ENCODE assay signal across 1 cellular context in the genomic region with DNA sequence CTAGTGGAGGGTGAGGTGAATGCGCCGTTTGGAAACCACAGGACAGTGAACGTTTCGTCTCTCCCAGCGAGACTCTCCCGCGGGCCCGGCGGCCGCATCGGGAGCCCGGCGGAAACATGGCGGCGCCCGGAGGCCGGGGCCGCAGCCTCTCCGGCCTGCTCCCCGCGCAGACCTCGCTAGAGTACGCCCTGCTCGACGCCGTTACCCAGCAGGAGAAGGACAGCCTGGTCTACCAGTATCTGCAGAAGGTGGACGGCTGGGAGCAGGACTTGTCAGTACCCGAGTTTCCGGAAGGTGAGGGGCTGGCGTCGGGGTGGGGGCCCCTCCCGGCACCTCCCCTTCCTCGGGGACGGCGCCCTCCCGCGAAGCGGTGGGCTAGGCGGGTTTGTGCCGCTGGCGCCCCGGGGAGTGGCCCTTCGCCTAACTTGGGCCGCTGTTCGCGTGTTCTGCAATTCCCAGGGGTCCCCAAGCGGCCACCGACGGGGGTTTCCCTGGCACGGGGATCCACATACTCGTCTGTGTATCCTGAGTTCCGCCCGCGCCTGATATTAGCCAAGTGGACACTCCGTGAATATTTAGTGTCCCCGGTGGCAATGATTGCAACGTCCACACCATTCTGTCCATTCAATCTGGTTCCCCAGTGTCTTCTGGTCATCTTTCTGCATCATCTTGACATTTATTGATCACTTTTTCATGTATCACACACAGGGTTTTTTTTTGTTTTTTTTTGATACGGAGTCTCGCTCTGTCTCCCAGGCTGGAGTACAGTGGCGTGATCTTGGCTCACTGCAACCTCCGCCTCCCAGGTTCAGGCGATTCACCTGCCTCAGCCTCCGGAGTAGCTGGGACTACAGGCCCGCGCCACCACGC.
TF ChIP-seq lines count a peak whose summit lies in the region.

No MANE protein-coding gene starts in this region.

TF ChIP-seq in HepG2, 621 proteins besides CTCF, POLR2A, EP300 and RAD21 (continued from another document and continues in another):
- TF ChIP-seq, protein P1, sequence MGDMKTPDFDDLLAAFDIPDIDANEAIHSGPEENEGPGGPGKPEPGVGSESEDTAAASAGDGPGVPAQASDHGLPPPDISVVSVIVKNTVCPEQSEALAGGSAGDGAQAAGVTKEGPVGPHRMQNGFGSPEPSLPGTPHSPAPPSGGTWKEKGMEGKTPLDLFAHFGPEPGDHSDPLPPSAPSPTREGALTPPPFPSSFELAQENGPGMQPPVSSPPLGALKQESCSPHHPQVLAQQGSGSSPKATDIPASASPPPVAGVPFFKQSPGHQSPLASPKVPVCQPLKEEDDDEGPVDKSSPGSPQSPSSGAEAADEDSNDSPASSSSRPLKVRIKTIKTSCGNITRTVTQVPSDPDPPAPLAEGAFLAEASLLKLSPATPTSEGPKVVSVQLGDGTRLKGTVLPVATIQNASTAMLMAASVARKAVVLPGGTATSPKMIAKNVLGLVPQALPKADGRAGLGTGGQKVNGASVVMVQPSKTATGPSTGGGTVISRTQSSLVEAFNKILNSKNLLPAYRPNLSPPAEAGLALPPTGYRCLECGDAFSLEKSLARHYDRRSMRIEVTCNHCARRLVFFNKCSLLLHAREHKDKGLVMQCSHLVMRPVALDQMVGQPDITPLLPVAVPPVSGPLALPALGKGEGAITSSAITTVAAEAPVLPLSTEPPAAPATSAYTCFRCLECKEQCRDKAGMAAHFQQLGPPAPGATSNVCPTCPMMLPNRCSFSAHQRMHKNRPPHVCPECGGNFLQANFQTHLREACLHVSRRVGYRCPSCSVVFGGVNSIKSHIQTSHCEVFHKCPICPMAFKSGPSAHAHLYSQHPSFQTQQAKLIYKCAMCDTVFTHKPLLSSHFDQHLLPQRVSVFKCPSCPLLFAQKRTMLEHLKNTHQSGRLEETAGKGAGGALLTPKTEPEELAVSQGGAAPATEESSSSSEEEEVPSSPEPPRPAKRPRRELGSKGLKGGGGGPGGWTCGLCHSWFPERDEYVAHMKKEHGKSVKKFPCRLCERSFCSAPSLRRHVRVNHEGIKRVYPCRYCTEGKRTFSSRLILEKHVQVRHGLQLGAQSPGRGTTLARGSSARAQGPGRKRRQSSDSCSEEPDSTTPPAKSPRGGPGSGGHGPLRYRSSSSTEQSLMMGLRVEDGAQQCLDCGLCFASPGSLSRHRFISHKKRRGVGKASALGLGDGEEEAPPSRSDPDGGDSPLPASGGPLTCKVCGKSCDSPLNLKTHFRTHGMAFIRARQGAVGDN (CRISPR knock-in tag; IDR thresholded peaks at IDR 0.05): peak; percentile 74
- TF ChIP-seq ZNF282 (IDR thresholded peaks at IDR 0.05; ENCODE audit: partially characterized antibody) (no peak), TBX2 (CRISPR knock-in tag; IDR thresholded peaks at IDR 0.05; ENCODE audit: borderline replicate concordance) (peak; percentile 54; the same call in 1 of the 2 replicates), CBX2 (IDR thresholded peaks at IDR 0.05; ENCODE audit: low read depth, low read length) (no peak), CBX2 (CRISPR knock-in tag; IDR thresholded peaks at IDR 0.05; ENCODE audit: low read depth) (no peak), ZNF749 (CRISPR knock-in tag; IDR thresholded peaks at IDR 0.05; ENCODE audit: borderline replicate concordance) (no peak), ZNF841 (CRISPR knock-in tag; IDR thresholded peaks at IDR 0.05; ENCODE audit: borderline replicate concordance) (0 out of 2 replicates have a peak, but pooled peaks have one; percentile 76), ATAD3A (CRISPR knock-in tag; IDR thresholded peaks at IDR 0.05) (no peak), ZNF121 (CRISPR knock-in tag; IDR thresholded peaks at IDR 0.05) (no peak; the same call in 1 of the 2 replicates), EHMT2 (IDR thresholded peaks at IDR 0.05; ENCODE audit: borderline replicate concordance, low read depth, low read length) (no peak), YEATS2 (CRISPR knock-in tag; IDR thresholded peaks at IDR 0.05; ENCODE audit: borderline replicate concordance) (no peak), ZNF598 (CRISPR knock-in tag; IDR thresholded peaks at IDR 0.05; ENCODE audit: borderline replicate concordance) (no peak), ZNF501 (CRISPR knock-in tag; IDR thresholded peaks at IDR 0.05) (peak; percentile 38; the same call in 1 of the 2 replicates), ZNF10 (CRISPR knock-in tag; IDR thresholded peaks at IDR 0.05; ENCODE audit: borderline replicate concordance, low read depth) (no peak), ZBTB7A (CRISPR knock-in tag; IDR thresholded peaks at IDR 0.05) (0 out of 2 replicates have a peak, but pooled peaks have one; percentile 50), JUND (CRISPR knock-in tag; IDR thresholded peaks at IDR 0.05) (no peak), MAFK (conservative IDR thresholded peaks at IDR 0.05 in 1 of 2, IDR thresholded peaks at IDR 0.05 in 1 of 2; ENCODE audit: low read length in 2 of 2) (no peak)
- TF ChIP-seq, protein P2, sequence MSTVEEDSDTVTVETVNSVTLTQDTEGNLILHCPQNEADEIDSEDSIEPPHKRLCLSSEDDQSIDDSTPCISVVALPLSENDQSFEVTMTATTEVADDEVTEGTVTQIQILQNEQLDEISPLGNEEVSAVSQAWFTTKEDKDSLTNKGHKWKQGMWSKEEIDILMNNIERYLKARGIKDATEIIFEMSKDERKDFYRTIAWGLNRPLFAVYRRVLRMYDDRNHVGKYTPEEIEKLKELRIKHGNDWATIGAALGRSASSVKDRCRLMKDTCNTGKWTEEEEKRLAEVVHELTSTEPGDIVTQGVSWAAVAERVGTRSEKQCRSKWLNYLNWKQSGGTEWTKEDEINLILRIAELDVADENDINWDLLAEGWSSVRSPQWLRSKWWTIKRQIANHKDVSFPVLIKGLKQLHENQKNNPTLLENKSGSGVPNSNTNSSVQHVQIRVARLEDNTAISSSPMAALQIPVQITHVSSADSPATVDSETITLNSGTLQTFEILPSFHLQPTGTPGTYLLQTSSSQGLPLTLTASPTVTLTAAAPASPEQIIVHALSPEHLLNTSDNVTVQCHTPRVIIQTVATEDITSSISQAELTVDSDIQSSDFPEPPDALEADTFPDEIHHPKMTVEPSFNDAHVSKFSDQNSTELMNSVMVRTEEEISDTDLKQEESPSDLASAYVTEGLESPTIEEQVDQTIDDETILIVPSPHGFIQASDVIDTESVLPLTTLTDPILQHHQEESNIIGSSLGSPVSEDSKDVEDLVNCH (CRISPR knock-in tag; IDR thresholded peaks at IDR 0.05): no peak
- TF ChIP-seq, protein P3, sequence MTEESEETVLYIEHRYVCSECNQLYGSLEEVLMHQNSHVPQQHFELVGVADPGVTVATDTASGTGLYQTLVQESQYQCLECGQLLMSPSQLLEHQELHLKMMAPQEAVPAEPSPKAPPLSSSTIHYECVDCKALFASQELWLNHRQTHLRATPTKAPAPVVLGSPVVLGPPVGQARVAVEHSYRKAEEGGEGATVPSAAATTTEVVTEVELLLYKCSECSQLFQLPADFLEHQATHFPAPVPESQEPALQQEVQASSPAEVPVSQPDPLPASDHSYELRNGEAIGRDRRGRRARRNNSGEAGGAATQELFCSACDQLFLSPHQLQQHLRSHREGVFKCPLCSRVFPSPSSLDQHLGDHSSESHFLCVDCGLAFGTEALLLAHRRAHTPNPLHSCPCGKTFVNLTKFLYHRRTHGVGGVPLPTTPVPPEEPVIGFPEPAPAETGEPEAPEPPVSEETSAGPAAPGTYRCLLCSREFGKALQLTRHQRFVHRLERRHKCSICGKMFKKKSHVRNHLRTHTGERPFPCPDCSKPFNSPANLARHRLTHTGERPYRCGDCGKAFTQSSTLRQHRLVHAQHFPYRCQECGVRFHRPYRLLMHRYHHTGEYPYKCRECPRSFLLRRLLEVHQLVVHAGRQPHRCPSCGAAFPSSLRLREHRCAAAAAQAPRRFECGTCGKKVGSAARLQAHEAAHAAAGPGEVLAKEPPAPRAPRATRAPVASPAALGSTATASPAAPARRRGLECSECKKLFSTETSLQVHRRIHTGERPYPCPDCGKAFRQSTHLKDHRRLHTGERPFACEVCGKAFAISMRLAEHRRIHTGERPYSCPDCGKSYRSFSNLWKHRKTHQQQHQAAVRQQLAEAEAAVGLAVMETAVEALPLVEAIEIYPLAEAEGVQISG (CRISPR knock-in tag; IDR thresholded peaks at IDR 0.05): peak; percentile 69
- TF ChIP-seq, protein P4, sequence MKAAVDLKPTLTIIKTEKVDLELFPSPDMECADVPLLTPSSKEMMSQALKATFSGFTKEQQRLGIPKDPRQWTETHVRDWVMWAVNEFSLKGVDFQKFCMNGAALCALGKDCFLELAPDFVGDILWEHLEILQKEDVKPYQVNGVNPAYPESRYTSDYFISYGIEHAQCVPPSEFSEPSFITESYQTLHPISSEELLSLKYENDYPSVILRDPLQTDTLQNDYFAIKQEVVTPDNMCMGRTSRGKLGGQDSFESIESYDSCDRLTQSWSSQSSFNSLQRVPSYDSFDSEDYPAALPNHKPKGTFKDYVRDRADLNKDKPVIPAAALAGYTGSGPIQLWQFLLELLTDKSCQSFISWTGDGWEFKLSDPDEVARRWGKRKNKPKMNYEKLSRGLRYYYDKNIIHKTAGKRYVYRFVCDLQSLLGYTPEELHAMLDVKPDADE (CRISPR knock-in tag; IDR thresholded peaks at IDR 0.05): no peak
- TF ChIP-seq, protein P5, sequence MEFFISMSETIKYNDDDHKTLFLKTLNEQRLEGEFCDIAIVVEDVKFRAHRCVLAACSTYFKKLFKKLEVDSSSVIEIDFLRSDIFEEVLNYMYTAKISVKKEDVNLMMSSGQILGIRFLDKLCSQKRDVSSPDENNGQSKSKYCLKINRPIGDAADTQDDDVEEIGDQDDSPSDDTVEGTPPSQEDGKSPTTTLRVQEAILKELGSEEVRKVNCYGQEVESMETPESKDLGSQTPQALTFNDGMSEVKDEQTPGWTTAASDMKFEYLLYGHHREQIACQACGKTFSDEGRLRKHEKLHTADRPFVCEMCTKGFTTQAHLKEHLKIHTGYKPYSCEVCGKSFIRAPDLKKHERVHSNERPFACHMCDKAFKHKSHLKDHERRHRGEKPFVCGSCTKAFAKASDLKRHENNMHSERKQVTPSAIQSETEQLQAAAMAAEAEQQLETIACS (CRISPR knock-in tag; IDR thresholded peaks at IDR 0.05): no peak
- TF ChIP-seq, protein P6, sequence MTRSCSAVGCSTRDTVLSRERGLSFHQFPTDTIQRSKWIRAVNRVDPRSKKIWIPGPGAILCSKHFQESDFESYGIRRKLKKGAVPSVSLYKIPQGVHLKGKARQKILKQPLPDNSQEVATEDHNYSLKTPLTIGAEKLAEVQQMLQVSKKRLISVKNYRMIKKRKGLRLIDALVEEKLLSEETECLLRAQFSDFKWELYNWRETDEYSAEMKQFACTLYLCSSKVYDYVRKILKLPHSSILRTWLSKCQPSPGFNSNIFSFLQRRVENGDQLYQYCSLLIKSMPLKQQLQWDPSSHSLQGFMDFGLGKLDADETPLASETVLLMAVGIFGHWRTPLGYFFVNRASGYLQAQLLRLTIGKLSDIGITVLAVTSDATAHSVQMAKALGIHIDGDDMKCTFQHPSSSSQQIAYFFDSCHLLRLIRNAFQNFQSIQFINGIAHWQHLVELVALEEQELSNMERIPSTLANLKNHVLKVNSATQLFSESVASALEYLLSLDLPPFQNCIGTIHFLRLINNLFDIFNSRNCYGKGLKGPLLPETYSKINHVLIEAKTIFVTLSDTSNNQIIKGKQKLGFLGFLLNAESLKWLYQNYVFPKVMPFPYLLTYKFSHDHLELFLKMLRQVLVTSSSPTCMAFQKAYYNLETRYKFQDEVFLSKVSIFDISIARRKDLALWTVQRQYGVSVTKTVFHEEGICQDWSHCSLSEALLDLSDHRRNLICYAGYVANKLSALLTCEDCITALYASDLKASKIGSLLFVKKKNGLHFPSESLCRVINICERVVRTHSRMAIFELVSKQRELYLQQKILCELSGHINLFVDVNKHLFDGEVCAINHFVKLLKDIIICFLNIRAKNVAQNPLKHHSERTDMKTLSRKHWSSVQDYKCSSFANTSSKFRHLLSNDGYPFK (CRISPR knock-in tag; IDR thresholded peaks at IDR 0.05; ENCODE audit: borderline replicate concordance): peak; percentile 54
- TF ChIP-seq, protein P7, sequence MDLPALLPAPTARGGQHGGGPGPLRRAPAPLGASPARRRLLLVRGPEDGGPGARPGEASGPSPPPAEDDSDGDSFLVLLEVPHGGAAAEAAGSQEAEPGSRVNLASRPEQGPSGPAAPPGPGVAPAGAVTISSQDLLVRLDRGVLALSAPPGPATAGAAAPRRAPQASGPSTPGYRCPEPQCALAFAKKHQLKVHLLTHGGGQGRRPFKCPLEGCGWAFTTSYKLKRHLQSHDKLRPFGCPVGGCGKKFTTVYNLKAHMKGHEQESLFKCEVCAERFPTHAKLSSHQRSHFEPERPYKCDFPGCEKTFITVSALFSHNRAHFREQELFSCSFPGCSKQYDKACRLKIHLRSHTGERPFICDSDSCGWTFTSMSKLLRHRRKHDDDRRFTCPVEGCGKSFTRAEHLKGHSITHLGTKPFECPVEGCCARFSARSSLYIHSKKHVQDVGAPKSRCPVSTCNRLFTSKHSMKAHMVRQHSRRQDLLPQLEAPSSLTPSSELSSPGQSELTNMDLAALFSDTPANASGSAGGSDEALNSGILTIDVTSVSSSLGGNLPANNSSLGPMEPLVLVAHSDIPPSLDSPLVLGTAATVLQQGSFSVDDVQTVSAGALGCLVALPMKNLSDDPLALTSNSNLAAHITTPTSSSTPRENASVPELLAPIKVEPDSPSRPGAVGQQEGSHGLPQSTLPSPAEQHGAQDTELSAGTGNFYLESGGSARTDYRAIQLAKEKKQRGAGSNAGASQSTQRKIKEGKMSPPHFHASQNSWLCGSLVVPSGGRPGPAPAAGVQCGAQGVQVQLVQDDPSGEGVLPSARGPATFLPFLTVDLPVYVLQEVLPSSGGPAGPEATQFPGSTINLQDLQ (CRISPR knock-in tag; IDR thresholded peaks at IDR 0.05): no peak
- TF ChIP-seq, protein P8, sequence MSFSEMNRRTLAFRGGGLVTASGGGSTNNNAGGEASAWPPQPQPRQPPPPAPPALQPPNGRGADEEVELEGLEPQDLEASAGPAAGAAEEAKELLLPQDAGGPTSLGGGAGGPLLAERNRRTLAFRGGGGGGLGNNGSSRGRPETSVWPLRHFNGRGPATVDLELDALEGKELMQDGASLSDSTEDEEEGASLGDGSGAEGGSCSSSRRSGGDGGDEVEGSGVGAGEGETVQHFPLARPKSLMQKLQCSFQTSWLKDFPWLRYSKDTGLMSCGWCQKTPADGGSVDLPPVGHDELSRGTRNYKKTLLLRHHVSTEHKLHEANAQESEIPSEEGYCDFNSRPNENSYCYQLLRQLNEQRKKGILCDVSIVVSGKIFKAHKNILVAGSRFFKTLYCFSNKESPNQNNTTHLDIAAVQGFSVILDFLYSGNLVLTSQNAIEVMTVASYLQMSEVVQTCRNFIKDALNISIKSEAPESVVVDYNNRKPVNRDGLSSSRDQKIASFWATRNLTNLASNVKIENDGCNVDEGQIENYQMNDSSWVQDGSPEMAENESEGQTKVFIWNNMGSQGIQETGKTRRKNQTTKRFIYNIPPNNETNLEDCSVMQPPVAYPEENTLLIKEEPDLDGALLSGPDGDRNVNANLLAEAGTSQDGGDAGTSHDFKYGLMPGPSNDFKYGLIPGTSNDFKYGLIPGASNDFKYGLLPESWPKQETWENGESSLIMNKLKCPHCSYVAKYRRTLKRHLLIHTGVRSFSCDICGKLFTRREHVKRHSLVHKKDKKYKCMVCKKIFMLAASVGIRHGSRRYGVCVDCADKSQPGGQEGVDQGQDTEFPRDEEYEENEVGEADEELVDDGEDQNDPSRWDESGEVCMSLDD (CRISPR knock-in tag; IDR thresholded peaks at IDR 0.05; ENCODE audit: borderline replicate concordance): no peak
- TF ChIP-seq, protein P9, sequence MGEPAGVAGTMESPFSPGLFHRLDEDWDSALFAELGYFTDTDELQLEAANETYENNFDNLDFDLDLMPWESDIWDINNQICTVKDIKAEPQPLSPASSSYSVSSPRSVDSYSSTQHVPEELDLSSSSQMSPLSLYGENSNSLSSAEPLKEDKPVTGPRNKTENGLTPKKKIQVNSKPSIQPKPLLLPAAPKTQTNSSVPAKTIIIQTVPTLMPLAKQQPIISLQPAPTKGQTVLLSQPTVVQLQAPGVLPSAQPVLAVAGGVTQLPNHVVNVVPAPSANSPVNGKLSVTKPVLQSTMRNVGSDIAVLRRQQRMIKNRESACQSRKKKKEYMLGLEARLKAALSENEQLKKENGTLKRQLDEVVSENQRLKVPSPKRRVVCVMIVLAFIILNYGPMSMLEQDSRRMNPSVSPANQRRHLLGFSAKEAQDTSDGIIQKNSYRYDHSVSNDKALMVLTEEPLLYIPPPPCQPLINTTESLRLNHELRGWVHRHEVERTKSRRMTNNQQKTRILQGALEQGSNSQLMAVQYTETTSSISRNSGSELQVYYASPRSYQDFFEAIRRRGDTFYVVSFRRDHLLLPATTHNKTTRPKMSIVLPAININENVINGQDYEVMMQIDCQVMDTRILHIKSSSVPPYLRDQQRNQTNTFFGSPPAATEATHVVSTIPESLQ (CRISPR knock-in tag; conservative IDR thresholded peaks at IDR 0.05): no peak
